In the genomic region with DNA sequence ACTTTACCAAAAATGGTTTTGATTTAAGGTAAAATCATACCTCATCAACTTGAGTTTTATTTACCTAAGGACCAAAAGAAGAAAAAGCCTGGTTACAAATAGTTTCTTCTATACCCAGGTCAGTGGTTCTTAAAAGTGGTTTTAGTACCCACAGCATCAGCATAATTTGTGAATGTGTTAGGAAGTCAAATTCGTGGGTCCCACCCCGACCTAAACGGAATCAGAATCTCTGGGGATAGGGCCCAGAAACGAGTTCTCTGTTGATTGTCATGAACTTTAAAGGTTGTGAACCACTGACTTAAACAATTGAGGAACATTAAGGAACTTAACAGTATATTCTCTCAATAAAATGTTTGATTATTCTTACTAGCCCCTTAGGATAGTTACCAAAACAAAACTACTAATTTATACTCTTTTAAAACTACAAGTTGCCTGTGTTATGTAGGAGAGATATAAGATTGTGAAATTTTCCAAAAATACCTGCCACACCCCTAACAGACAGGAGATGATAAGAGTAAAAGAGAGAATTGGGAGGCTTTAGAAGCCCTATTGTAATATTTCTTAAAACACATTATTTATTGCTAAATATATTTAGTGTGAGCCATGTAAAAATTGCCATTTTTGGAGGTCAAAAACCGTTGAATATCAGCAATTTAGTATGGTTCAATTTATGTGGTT, we compare ENCODE assay signal across 10 cellular contexts. TPM values are rescaled to one million over a fixed set of nuclear protein-coding genes. Genes with fewer than 3 reads are reported as not detected.
A peak's percentile ranks its signal among the peaks of the same experiment; 100 is the strongest.
DNase-seq lines count a peak whose midpoint lies in the region; ATAC-seq and TF ChIP-seq lines count a peak whose summit lies in the region.
"Had no signal": no experiment of that assay in that cellular context is flagged by ENCODE, and none has a peak within 500 bp of the region (broad histone marks: within the 10 kb centered on the region; RNA-seq: fewer than 3 reads in every experiment).

No MANE protein-coding gene starts in this region.

- no peaks in the 10 kb centered on the region for H3K9me3 Mint-ChIP-seq in WTC11
- H3K9me3 Mint-ChIP-seq in glutamatergic neuron (ENCODE audit: unreplicated experiment) = peaks cover 3% of the 10 kb centered on the region
- H3K9me3 Mint-ChIP-seq: activated naive CD8-positive, alpha-beta T cell treated with anti-CD3 and anti-CD28 coated beads for 36 hours had no signal

- CTCF ChIA-PET in WTC11 (lab: Charles Lee) = interaction anchor here (1.2 kb wide), 1 partner anchor 23 kb away, joined by 5 read pairs; no protein-coding TSS in a partner anchor

- POLR2A ChIA-PET in WTC11 (lab: Charles Lee) = interaction anchor here (1.5 kb wide), 1 partner anchor 21 kb away, joined by 4 read pairs; no protein-coding TSS in a partner anchor

- H3K4me3 Mint-ChIP-seq in WTC11 (peak overlapping the region; percentile 86), glutamatergic neuron (ENCODE audit: unreplicated experiment) (peak overlapping the region; percentile 95)

- H3K4me1 Mint-ChIP-seq in WTC11 = peaks cover 34% of the 10 kb centered on the region
- no peaks in the 10 kb centered on the region for H3K4me1 Mint-ChIP-seq in glutamatergic neuron (ENCODE audit: low read depth, unreplicated experiment)

- no peaks in the 10 kb centered on the region for H3K36me3 Mint-ChIP-seq in WTC11
- H3K36me3 Mint-ChIP-seq in glutamatergic neuron (ENCODE audit: unreplicated experiment) = no peaks in the 10 kb centered on the region
- H3K36me3 Mint-ChIP-seq: activated naive CD8-positive, alpha-beta T cell treated with anti-CD3 and anti-CD28 coated beads for 36 hours had no signal

- peak overlapping the region; percentile 1; the same call in 1 of the 2 replicates for H3K4me3 ChIP-seq in GM08714 (ENCODE audit: low read length)
- peak overlapping the region; percentile 78 for H3K4me3 ChIP-seq in retinal pigment epithelial cell (ENCODE audit: low read length)

- TF ChIP-seq CTCF in WTC11 (IDR thresholded peaks at IDR 0.05) (no peak), glutamatergic neuron (IDR thresholded peaks at IDR 0.05; ENCODE audit: partially characterized antibody, unreplicated experiment) (no peak), retinal pigment epithelial cell (conservative IDR thresholded peaks at IDR 0.05; ENCODE audit: low read depth, low read length) (no peak)

- DNase-seq in WTC11 (ENCODE audit: low spot score) (no peak), glutamatergic neuron (no peak), retinal pigment epithelial cell (ENCODE audit: low read depth) (no peak), kidney tubule cell (ENCODE audit: low spot score) (no peak), MV-4-11 (lab: John Stamatoyannopoulos, UW) (no peak), GOT3 (lab: John Stamatoyannopoulos, UW) (no peak)
- DNase-seq: T-helper 9 cell had no signal

- ATAC-seq in WTC11 = no peak
- no peak for ATAC-seq in HG02642 (IDR thresholded peaks at IDR 0.05; ENCODE audit: poor library complexity, unreplicated experiment)

- H3K27ac Mint-ChIP-seq in WTC11 (peak overlapping the region; percentile 98), glutamatergic neuron (ENCODE audit: unreplicated experiment) (no peak overlapping the region)
- H3K27ac Mint-ChIP-seq: activated naive CD8-positive, alpha-beta T cell treated with anti-CD3 and anti-CD28 coated beads for 36 hours had no signal

- H3K27me3 Mint-ChIP-seq in WTC11 (ENCODE audit: low read depth) = no peaks in the 10 kb centered on the region
- H3K27me3 Mint-ChIP-seq in glutamatergic neuron (ENCODE audit: unreplicated experiment) = no peaks in the 10 kb centered on the region

TF ChIP-seq in WTC11, 78 proteins besides CTCF, POLR2A, EP300 and RAD21:
- TF ChIP-seq, protein P1, sequence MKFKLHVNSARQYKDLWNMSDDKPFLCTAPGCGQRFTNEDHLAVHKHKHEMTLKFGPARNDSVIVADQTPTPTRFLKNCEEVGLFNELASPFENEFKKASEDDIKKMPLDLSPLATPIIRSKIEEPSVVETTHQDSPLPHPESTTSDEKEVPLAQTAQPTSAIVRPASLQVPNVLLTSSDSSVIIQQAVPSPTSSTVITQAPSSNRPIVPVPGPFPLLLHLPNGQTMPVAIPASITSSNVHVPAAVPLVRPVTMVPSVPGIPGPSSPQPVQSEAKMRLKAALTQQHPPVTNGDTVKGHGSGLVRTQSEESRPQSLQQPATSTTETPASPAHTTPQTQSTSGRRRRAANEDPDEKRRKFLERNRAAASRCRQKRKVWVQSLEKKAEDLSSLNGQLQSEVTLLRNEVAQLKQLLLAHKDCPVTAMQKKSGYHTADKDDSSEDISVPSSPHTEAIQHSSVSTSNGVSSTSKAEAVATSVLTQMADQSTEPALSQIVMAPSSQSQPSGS (CRISPR knock-in tag; IDR thresholded peaks at IDR 0.05; ENCODE audit: borderline replicate concordance, low read depth) = no peak
- TF ChIP-seq NFATC4 (CRISPR knock-in tag; IDR thresholded peaks at IDR 0.05) (no peak), MYBL2 (CRISPR knock-in tag; IDR thresholded peaks at IDR 0.05) (no peak), CREM (CRISPR knock-in tag; IDR thresholded peaks at IDR 0.05) (no peak), ETV6 (CRISPR knock-in tag; IDR thresholded peaks at IDR 0.05) (no peak), ZNF263 (CRISPR knock-in tag; IDR thresholded peaks at IDR 0.05; ENCODE audit: low read depth) (no peak), FOXJ3 (CRISPR knock-in tag; IDR thresholded peaks at IDR 0.05; ENCODE audit: borderline replicate concordance) (no peak), TEAD4 (CRISPR knock-in tag; IDR thresholded peaks at IDR 0.05) (no peak), ZNF317 (CRISPR knock-in tag; IDR thresholded peaks at IDR 0.05; ENCODE audit: borderline replicate concordance, low read depth) (no peak)
- TF ChIP-seq, protein P2, sequence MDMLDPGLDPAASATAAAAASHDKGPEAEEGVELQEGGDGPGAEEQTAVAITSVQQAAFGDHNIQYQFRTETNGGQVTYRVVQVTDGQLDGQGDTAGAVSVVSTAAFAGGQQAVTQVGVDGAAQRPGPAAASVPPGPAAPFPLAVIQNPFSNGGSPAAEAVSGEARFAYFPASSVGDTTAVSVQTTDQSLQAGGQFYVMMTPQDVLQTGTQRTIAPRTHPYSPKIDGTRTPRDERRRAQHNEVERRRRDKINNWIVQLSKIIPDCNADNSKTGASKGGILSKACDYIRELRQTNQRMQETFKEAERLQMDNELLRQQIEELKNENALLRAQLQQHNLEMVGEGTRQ (CRISPR knock-in tag; IDR thresholded peaks at IDR 0.05) = no peak
- TF ChIP-seq, protein P3, sequence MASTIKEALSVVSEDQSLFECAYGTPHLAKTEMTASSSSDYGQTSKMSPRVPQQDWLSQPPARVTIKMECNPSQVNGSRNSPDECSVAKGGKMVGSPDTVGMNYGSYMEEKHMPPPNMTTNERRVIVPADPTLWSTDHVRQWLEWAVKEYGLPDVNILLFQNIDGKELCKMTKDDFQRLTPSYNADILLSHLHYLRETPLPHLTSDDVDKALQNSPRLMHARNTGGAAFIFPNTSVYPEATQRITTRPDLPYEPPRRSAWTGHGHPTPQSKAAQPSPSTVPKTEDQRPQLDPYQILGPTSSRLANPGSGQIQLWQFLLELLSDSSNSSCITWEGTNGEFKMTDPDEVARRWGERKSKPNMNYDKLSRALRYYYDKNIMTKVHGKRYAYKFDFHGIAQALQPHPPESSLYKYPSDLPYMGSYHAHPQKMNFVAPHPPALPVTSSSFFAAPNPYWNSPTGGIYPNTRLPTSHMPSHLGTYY (CRISPR knock-in tag; IDR thresholded peaks at IDR 0.05) = no peak
- TF ChIP-seq, protein P4, sequence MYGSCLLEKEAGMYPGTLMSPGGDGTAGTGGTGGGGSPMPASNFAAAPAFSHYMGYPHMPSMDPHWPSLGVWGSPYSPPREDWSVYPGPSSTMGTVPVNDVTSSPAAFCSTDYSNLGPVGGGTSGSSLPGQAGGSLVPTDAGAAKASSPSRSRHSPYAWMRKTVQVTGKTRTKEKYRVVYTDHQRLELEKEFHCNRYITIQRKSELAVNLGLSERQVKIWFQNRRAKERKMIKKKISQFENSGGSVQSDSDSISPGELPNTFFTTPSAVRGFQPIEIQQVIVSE (CRISPR knock-in tag; IDR thresholded peaks at IDR 0.05; ENCODE audit: borderline replicate concordance) = no peak
- TF ChIP-seq, protein P5, sequence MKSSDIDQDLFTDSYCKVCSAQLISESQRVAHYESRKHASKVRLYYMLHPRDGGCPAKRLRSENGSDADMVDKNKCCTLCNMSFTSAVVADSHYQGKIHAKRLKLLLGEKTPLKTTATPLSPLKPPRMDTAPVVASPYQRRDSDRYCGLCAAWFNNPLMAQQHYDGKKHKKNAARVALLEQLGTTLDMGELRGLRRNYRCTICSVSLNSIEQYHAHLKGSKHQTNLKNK (CRISPR knock-in tag; IDR thresholded peaks at IDR 0.05) = no peak
TF ChIP-seq in WTC11: peak in this region for 0.

RNA-seq across cellular contexts. Expression of a gene that starts 0.7 kb away (rescaled TPM):
- 3.8 to 8.2 TPM (median 6.0 TPM) in 3 replicates for total RNA-seq in WTC11 (2021)
- 0.91 TPM for total RNA-seq in glutamatergic neuron (ENCODE audit: unreplicated experiment)
- total RNA-seq: activated naive CD8-positive, alpha-beta T cell treated with anti-CD3 and anti-CD28 coated beads for 36 hours had no signal

RNA-seq across cellular contexts. Expression of a gene that starts 24.7 kb away (rescaled TPM):
- total RNA-seq in WTC11 (2021) = 12.0 to 13.1 TPM (median 12.3 TPM) in 3 replicates
- 14.5 TPM for total RNA-seq in glutamatergic neuron (ENCODE audit: unreplicated experiment)
- total RNA-seq: activated naive CD8-positive, alpha-beta T cell treated with anti-CD3 and anti-CD28 coated beads for 36 hours had no signal
